In the genomic region with DNA sequence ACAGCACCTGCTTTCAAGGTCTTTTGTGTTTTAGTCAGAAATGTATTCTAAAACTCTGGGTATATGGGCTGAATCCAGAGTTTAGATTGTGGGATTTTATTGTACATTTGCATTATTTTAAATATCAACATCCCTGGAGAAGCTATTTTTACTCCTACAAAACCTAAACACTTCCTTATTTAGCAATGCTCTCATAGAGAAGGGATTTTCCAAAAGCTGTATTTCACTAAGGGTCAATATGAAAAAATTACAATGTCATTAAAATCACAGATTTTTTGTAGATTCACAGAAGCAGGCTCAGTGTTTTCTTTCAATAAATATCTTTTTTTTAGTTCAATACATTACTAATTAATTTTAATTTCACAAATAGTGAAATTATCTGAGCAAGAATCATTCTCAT, we compare ENCODE assay signal across 31 cellular contexts.
"Had no signal": no experiment of that assay in that cellular context is flagged by ENCODE, and none has a peak within 500 bp of the region (broad histone marks: within the 10 kb centered on the region; RNA-seq: fewer than 3 reads in every experiment).

No MANE protein-coding gene starts in this region.

- H3K4me3 Mint-ChIP-seq: activated CD4-positive, alpha-beta memory T cell treated with anti-CD3 and anti-CD28 coated beads for 36 hours; activated CD4-positive, alpha-beta T cell treated with anti-CD3 and anti-CD28 coated beads, Interleukin-2, amount 10 ng/mL, durations not matched to agents 24 days and 14 days; activated naive CD4-positive, alpha-beta T cell treated with anti-CD3 and anti-CD28 coated beads for 36 hours; activated naive CD8-positive, alpha-beta T cell treated with anti-CD3 and anti-CD28 coated beads for 36 hours; activated T-helper 1 cell treated with anti-CD3 and anti-CD28 coated beads, Interleukin-12 subunit alpha, Interleukin-12 subunit beta, Interleukin-2, Interleukin-4 antibody, amounts not matched to agents 30 ng/mL and 10 ng/mL and 1 ng/mL, durations not matched to agents 14 hours and 24 hours and 36 hours; endodermal cell; mesothelial cell of epicardium; naive B cell; nephron progenitor cell; stimulated activated naive B cell treated with anti-CD40 and anti-IgM and Interleukin-4, amounts not matched to agents 10 μg/mL and 1 μg/mL and 100 μg/mL, for 72 hours had no signal

- H3K4me1 Mint-ChIP-seq: naive B cell; stimulated activated naive B cell treated with anti-CD40 and anti-IgM and Interleukin-4, amounts not matched to agents 10 μg/mL and 1 μg/mL and 100 μg/mL, for 72 hours had no signal

- H3K9me3 Mint-ChIP-seq: activated CD4-positive, alpha-beta T cell treated with anti-CD3 and anti-CD28 coated beads, Interleukin-2, amount 10 ng/mL, durations not matched to agents 24 days and 14 days; activated T-helper 1 cell treated with anti-CD3 and anti-CD28 coated beads, Interleukin-12 subunit alpha, Interleukin-12 subunit beta, Interleukin-2, Interleukin-4 antibody, amounts not matched to agents 30 ng/mL and 10 ng/mL and 1 ng/mL, durations not matched to agents 14 hours and 24 hours and 36 hours; endodermal cell; nephron progenitor cell had no signal

- H3K36me3 Mint-ChIP-seq: mesothelial cell of epicardium; naive B cell; stimulated activated naive B cell treated with anti-CD40 and anti-IgM and Interleukin-4, amounts not matched to agents 10 μg/mL and 1 μg/mL and 100 μg/mL, for 72 hours had no signal

- H3K4me3 ChIP-seq: adrenal gland, stomach, suprapubic skin, tibial artery had no signal

- H3K9me3 ChIP-seq: adrenal gland, neutrophil, stomach, suprapubic skin, tibial artery had no signal

- H3K27ac ChIP-seq: adrenal gland, brain microvascular endothelial cell, foreskin keratinocyte, neutrophil, suprapubic skin, VCaP had no signal

- H3K4me1 ChIP-seq: foreskin keratinocyte, suprapubic skin had no signal

- ATAC-seq: activated CD4-positive, CD25-positive, alpha-beta regulatory T cell treated with anti-CD3 and anti-CD28 coated beads, Interleukin-2, amount 50 U/mL, for 24 hours; esophagus mucosa; foreskin keratinocyte; left cardiac atrium; stimulated activated naive B cell treated with anti-CD40 and anti-IgM and Interleukin-4, amounts not matched to agents 10 μg/mL and 1 μg/mL and 100 μg/mL, for 72 hours had no signal

- H3K27me3 Mint-ChIP-seq: activated CD4-positive, alpha-beta memory T cell treated with anti-CD3 and anti-CD28 coated beads for 36 hours; activated CD4-positive, alpha-beta T cell treated with anti-CD3 and anti-CD28 coated beads, Interleukin-2, amount 10 ng/mL, durations not matched to agents 24 days and 14 days; activated naive CD8-positive, alpha-beta T cell treated with anti-CD3 and anti-CD28 coated beads for 36 hours; progenitor cell of endocrine pancreas; stimulated activated naive B cell treated with anti-CD40 and anti-IgM and Interleukin-4, amounts not matched to agents 10 μg/mL and 1 μg/mL and 100 μg/mL, for 72 hours had no signal

- H3K27ac Mint-ChIP-seq: activated CD4-positive, alpha-beta memory T cell treated with anti-CD3 and anti-CD28 coated beads for 36 hours; activated CD4-positive, alpha-beta T cell treated with anti-CD3 and anti-CD28 coated beads, Interleukin-2, amount 10 ng/mL, durations not matched to agents 24 days and 14 days; activated naive CD4-positive, alpha-beta T cell treated with anti-CD3 and anti-CD28 coated beads for 36 hours; activated naive CD8-positive, alpha-beta T cell treated with anti-CD3 and anti-CD28 coated beads for 36 hours; activated T-helper 1 cell treated with anti-CD3 and anti-CD28 coated beads, Interleukin-12 subunit alpha, Interleukin-12 subunit beta, Interleukin-2, Interleukin-4 antibody, amounts not matched to agents 30 ng/mL and 10 ng/mL and 1 ng/mL, durations not matched to agents 14 hours and 24 hours and 36 hours; endodermal cell; naive B cell; nephron progenitor cell; progenitor cell of endocrine pancreas; stimulated activated naive B cell treated with anti-CD40 and anti-IgM and Interleukin-4, amounts not matched to agents 10 μg/mL and 1 μg/mL and 100 μg/mL, for 72 hours had no signal

- H3K36me3 ChIP-seq: adrenal gland, brain microvascular endothelial cell, neutrophil, stomach, suprapubic skin, tibial artery had no signal

- H3K27me3 ChIP-seq: adrenal gland, brain microvascular endothelial cell, foreskin keratinocyte, neutrophil, stomach, suprapubic skin, tibial artery had no signal

- DNase-seq: activated CD4-positive, alpha-beta memory T cell treated with anti-CD3 and anti-CD28 coated beads for 36 hours; activated CD4-positive, alpha-beta T cell treated with anti-CD3 and anti-CD28 coated beads, Interleukin-2, amount 10 ng/mL, durations not matched to agents 24 days and 14 days; activated CD8-positive, alpha-beta memory T cell treated with anti-CD3 and anti-CD28 coated beads, Interleukin-2, amount 50 U/mL, for 4 hours; activated effector memory CD4-positive, alpha-beta T cell treated with anti-CD3 and anti-CD28 coated beads, Interleukin-2, amount 50 U/mL, for 16 hours; activated naive CD4-positive, alpha-beta T cell treated with anti-CD3 and anti-CD28 coated beads for 36 hours; activated naive CD8-positive, alpha-beta T cell treated with anti-CD3 and anti-CD28 coated beads for 36 hours; activated T-cell treated with anti-CD3 and anti-CD28 coated beads, Interleukin-2, amount 50 U/mL, for 1 hour; adrenal gland; aorta; brain microvascular endothelial cell; central memory CD4-positive, alpha-beta T cell; endodermal cell; foreskin keratinocyte; islet precursor cell; left cardiac atrium; naive B cell; nephron progenitor cell; retina; stimulated activated CD4-positive, alpha-beta T cell treated with anti-CD3 and anti-CD28 coated beads, Interleukin-15, amount 100 ng/mL, for 24 hours; stimulated activated CD4-positive, alpha-beta T cell treated with anti-CD3 and anti-CD28 coated beads, Interleukin-2, amount 100 ng/mL, for 24 hours; stimulated activated naive B cell treated with anti-CD40 and anti-IgM and Interleukin-4, amounts not matched to agents 10 μg/mL and 1 μg/mL and 100 μg/mL, for 72 hours; stomach; tibial artery had no signal
